23 cellular contexts compared by ENCODE assay signal in genomic region chr14:51959928-51960327, GRCh38. TPM values are rescaled to one million over a fixed set of nuclear protein-coding genes. Genes with fewer than 3 reads are reported as not detected.
DNase-seq lines count a peak whose midpoint lies in the region; ATAC-seq and TF ChIP-seq lines count a peak whose summit lies in the region.
"Had no signal": no experiment of that assay in that cellular context is flagged by ENCODE, and none has a peak within 500 bp of the region (broad histone marks: within the 10 kb centered on the region; RNA-seq: fewer than 3 reads in every experiment).

No MANE protein-coding gene starts in this region.

- TF ChIP-seq CTCF in CD4-positive, alpha-beta T cell (IDR thresholded peaks at IDR 0.05), result no peak
- no peak for TF ChIP-seq CTCF in natural killer cell (IDR thresholded peaks at IDR 0.05)

- H3K9me3 ChIP-seq in CD4-positive, alpha-beta T cell (ENCODE audit: control insufficient read depth, low read length), result peaks cover 20% of the 10 kb centered on the region
- no peaks in the 10 kb centered on the region for H3K9me3 ChIP-seq in CD4-positive, alpha-beta memory T cell (ENCODE audit: control insufficient read depth in 1 of 2, low read length in 2 of 2)

- no peaks in the 10 kb centered on the region for H3K27me3 ChIP-seq in CD4-positive, alpha-beta T cell (ENCODE audit: control insufficient read depth, insufficient read depth, low read length)
- no peaks in the 10 kb centered on the region for H3K27me3 ChIP-seq in CD4-positive, alpha-beta memory T cell (ENCODE audit: insufficient read depth, low read length)

- no peak overlapping the region for H3K27ac ChIP-seq in CD4-positive, alpha-beta T cell (ENCODE audit: low read depth, low read length)
- no peak overlapping the region for H3K27ac ChIP-seq in CD4-positive, alpha-beta memory T cell (ENCODE audit: low read depth, low read length)
- H3K27ac ChIP-seq: A549, C4-2B had no signal

- peaks cover 28% of the 10 kb centered on the region for H3K4me1 ChIP-seq in CD4-positive, alpha-beta memory T cell (ENCODE audit: insufficient read depth, low read length)
- H3K4me1 ChIP-seq: A549 had no signal

- H3K4me3 ChIP-seq in CD4-positive, alpha-beta memory T cell (ENCODE audit: low read length in 2 of 2), result no peak overlapping the region
- H3K4me3 ChIP-seq: A549, GM12878 had no signal

- no peak overlapping the region for H3K4me3 Mint-ChIP-seq in CD4-positive, alpha-beta T cell
- H3K4me3 Mint-ChIP-seq in CD4-positive, alpha-beta memory T cell, result peak overlapping the region in 2 of 8 donors; percentile 6 to 13
- no peak overlapping the region for H3K4me3 Mint-ChIP-seq in central memory CD8-positive, alpha-beta T cell
- H3K4me3 Mint-ChIP-seq in natural killer cell, result peak overlapping the region; percentile 2

- peaks cover 95% of the 10 kb centered on the region for H3K36me3 Mint-ChIP-seq in CD4-positive, alpha-beta T cell (ENCODE audit: low read depth)
- peaks cover 65 to 93% of the 10 kb centered on the region in 2 donors for H3K36me3 Mint-ChIP-seq in CD4-positive, alpha-beta memory T cell
- H3K36me3 Mint-ChIP-seq in central memory CD8-positive, alpha-beta T cell (ENCODE audit: insufficient read depth), result peaks cover 59% of the 10 kb centered on the region
- H3K36me3 Mint-ChIP-seq in natural killer cell, result peaks cover 34% of the 10 kb centered on the region

- peak overlapping the region; percentile 90 for H3K27ac Mint-ChIP-seq in CD4-positive, alpha-beta T cell
- H3K27ac Mint-ChIP-seq in CD4-positive, alpha-beta memory T cell, result peak overlapping the region in 4 of 7 donors; percentile 4 to 67 (median 36)
- H3K27ac Mint-ChIP-seq in central memory CD8-positive, alpha-beta T cell (ENCODE audit: low read depth), result peak overlapping the region; percentile 77
- peak overlapping the region; percentile 79 to 94 for H3K27ac Mint-ChIP-seq in natural killer cell
- H3K27ac Mint-ChIP-seq: IgD-negative memory B cell had no signal

- no peaks in the 10 kb centered on the region for H3K27me3 Mint-ChIP-seq in CD4-positive, alpha-beta T cell
- no peaks in the 10 kb centered on the region for H3K27me3 Mint-ChIP-seq in CD4-positive, alpha-beta memory T cell
- H3K27me3 Mint-ChIP-seq in central memory CD8-positive, alpha-beta T cell, result no peaks in the 10 kb centered on the region
- no peaks in the 10 kb centered on the region for H3K27me3 Mint-ChIP-seq in natural killer cell (ENCODE audit: low read depth in 2 of 2)
- H3K27me3 Mint-ChIP-seq: CD8-positive, alpha-beta memory T cell; IgD-negative memory B cell had no signal

- DNase-seq in CD4-positive, alpha-beta T cell, result no peak
- no peak for DNase-seq in CD4-positive, alpha-beta memory T cell
- DNase-seq in central memory CD8-positive, alpha-beta T cell (ENCODE audit: low spot score in 2 of 2), result no peak
- DNase-seq in natural killer cell, result no peak
- no peak for DNase-seq in left colon
- DNase-seq in activated CD4-positive, alpha-beta T cell treated with anti-CD3 and anti-CD28 coated beads, Interleukin-2, amount 50 U/mL, for 1 hour, result no peak
- DNase-seq in NCI-H226, result no peak
- no peak for DNase-seq in SIG-M5 (lab: John Stamatoyannopoulos, UW)
- DNase-seq: AML-193; CD8-positive, alpha-beta memory T cell; COR-L47; DMS 273 treated with DMSO at 0.1 percent for 48 hours; DMS53; DND-41; EL; GOT3; H7 had no signal

- POLR2A ChIA-PET in CD4-positive, alpha-beta T cell (lab: Charles Lee), result no interaction called here
- POLR2A ChIA-PET in CD4-positive, alpha-beta memory T cell (lab: Charles Lee; ENCODE audit: partially characterized antibody), result no interaction called here

- no peak for ATAC-seq in CD4-positive, alpha-beta T cell (ENCODE audit: poor library complexity)
- no peak for ATAC-seq in central memory CD8-positive, alpha-beta T cell (replicated peaks; ENCODE audit: extremely low read depth, poor library complexity, severe bottlenecking)
- ATAC-seq in natural killer cell, result no peak
- ATAC-seq in left colon, result no peak
- ATAC-seq: A549, GM12878, HCT116, HepG2 had no signal

- intact Hi-C loops in CD4-positive, alpha-beta T cell (cut with DNase I, micrococcal nuclease), result loop anchor here in 1 of 2 experiments (5.0 kb wide), 1 partner anchor 113 kb away; no protein-coding TSS in a partner anchor
- intact Hi-C loops in CD4-positive, alpha-beta memory T cell (cut with micrococcal nuclease), result loop anchor here (5.0 kb wide), 1 partner anchor 113 kb away; no protein-coding TSS in a partner anchor
- intact Hi-C loops in natural killer cell (cut with micrococcal nuclease) (no loop called here), left colon (cut with DNase I, micrococcal nuclease) (no loop called here)

- peaks cover 56% of the 10 kb centered on the region for H3K4me1 Mint-ChIP-seq in CD4-positive, alpha-beta T cell (ENCODE audit: low read depth)
- H3K4me1 Mint-ChIP-seq in CD4-positive, alpha-beta memory T cell, result peaks cover 35 to 62% (median 54%) of the 10 kb centered on the region in 4 donors
- peaks cover 73% of the 10 kb centered on the region for H3K4me1 Mint-ChIP-seq in central memory CD8-positive, alpha-beta T cell
- H3K4me1 Mint-ChIP-seq in natural killer cell, result peaks cover 82 to 85% of the 10 kb centered on the region in 2 donors

- peaks cover 18% of the 10 kb centered on the region for H3K9me3 Mint-ChIP-seq in CD4-positive, alpha-beta T cell
- H3K9me3 Mint-ChIP-seq in CD4-positive, alpha-beta memory T cell, result peaks cover 7 to 34% (median 17%) of the 10 kb centered on the region in 8 donors
- peaks cover 21% of the 10 kb centered on the region for H3K9me3 Mint-ChIP-seq in central memory CD8-positive, alpha-beta T cell
- peaks cover 0 to 6% of the 10 kb centered on the region in 2 donors for H3K9me3 Mint-ChIP-seq in natural killer cell

- H3K36me3 ChIP-seq in CD4-positive, alpha-beta memory T cell (ENCODE audit: insufficient read depth, low read length), result peaks cover 19% of the 10 kb centered on the region

- CTCF ChIA-PET in CD4-positive, alpha-beta T cell (lab: Charles Lee), result no interaction called here
- CTCF ChIA-PET in CD4-positive, alpha-beta memory T cell (lab: Charles Lee; ENCODE audit: partially characterized antibody), result no interaction called here

RNA-seq across cellular contexts. Expression of gene RTRAF, which starts 29.4 kb away (rescaled TPM):
- 100 to 1,000 TPM; 155 to 157 TPM for total RNA-seq in CD4-positive, alpha-beta T cell
- total RNA-seq in CD4-positive, alpha-beta memory T cell, result 100 to 1,000 TPM; 105 to 114 TPM
- polyA plus RNA-seq in CD4-positive, alpha-beta memory T cell, result 100 to 1,000 TPM; 162 to 201 TPM
- total RNA-seq in natural killer cell, result 10 to 100 TPM; 84.3 to 96.5 (median 92.7) TPM
- total RNA-seq in left colon, result 100 to 1,000 TPM; 119 to 136 TPM

Comparison
In these comparisons a context has a peak if more than half of its experiments do, and no peak if none do; other contexts are left out.
1. H3K27ac Mint-ChIP-seq: peak in every context shown above with its lines; median percentile 90 in CD4-positive, alpha-beta T cell; 86 in natural killer cell; 77 in central memory CD8-positive, alpha-beta T cell; 36 in CD4-positive, alpha-beta memory T cell.